ENCODE assay signal across 1 cellular context in genomic region chr22:23895599-23896144, GRCh38.
TF ChIP-seq lines count a peak whose summit lies in the region.

No MANE protein-coding gene starts in this region.

TF ChIP-seq in K562, 482 proteins besides CTCF, POLR2A, EP300 and RAD21:
- TF ChIP-seq TRIM28 (IDR thresholded peaks at IDR 0.05) (no peak), EZH2 (IDR thresholded peaks at IDR 0.05; ENCODE audit: borderline replicate concordance, low read depth, low read length) (no peak), CREM (IDR thresholded peaks at IDR 0.05; ENCODE audit: low read depth) (no peak), ZNF282 (CRISPR knock-in tag; IDR thresholded peaks at IDR 0.05) (no peak), PRMT5 (CRISPR knock-in tag; IDR thresholded peaks at IDR 0.05) (no peak), ZNF354B (CRISPR knock-in tag; IDR thresholded peaks at IDR 0.05) (no peak), GTF3C2 (IDR thresholded peaks at IDR 0.05; ENCODE audit: borderline replicate concordance, extremely low read depth, insufficient read length) (no peak), KDM2B (CRISPR knock-in tag; IDR thresholded peaks at IDR 0.05) (no peak), U2AF2 (optimal IDR thresholded peaks at IDR 0.05; ENCODE audit: low read depth, low read length) (no peak), USF2 (CRISPR knock-in tag; IDR thresholded peaks at IDR 0.05) (no peak), FOXM1 (IDR thresholded peaks at IDR 0.05; ENCODE audit: low read depth) (no peak), FOXM1 (CRISPR knock-in tag; IDR thresholded peaks at IDR 0.05; ENCODE audit: low read depth) (no peak), ZNF436 (CRISPR knock-in tag; IDR thresholded peaks at IDR 0.05) (no peak), NCOA2 (IDR thresholded peaks at IDR 0.05; ENCODE audit: partially characterized antibody in 2 of 2) (no peak)
